10 cellular contexts compared by ENCODE assay signal in the genomic region with DNA sequence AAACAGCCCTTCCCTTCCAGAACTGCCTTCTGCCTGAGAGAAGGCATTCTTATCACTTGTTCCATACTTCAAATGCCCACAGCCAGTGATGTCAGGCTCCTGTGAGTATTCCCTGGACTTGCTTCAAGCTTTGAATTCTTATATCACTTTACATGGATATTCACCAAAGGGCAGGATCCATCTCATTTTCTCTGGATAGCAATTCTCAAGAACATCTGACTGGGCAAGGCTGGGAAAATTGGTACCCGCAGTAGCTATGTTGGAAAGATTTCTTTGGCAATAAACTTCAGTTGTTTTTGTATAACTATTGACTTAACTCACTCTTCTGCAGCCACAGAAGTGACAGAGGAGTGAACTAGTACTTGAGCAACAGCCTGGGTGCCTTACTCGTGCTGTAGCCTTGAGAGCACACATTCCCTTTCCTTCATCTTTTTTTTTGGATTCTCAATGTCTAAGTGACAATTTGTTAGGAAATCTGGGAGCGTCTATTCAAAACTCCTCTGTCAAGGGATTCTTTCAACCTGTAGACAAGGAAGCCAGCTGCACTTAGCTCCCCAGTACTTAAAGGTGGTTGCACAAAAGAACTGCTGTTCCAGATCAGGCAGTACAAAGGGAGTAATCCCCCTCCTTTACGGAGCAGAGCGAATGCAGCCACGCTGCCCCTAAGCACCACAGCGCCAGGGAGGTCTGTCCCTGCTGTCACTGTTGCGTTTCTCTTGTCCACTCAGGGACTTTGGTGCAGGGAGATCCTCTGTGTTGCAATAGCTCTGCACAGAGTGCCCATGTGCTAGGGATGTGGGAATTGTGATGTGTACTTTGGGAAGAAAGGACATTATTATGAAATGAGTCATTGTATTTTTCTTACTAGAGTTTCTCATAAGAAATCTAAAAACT.
DNase-seq lines count a peak whose midpoint lies in the region; TF ChIP-seq lines count a peak whose summit lies in the region.
"Had no signal": no experiment of that assay in that cellular context is flagged by ENCODE, and none has a peak within 500 bp of the region (broad histone marks: within the 10 kb centered on the region; RNA-seq: fewer than 3 reads in every experiment).

No MANE protein-coding gene starts in this region.

- no peak overlapping the region for H3K9ac ChIP-seq in liver (ENCODE audit: low read depth in 1 of 2, low read length in 2 of 2)

- TF ChIP-seq EP300 in tibial nerve (IDR thresholded peaks at IDR 0.05), result peak in 1 of 2 donors; percentile 96

- CTCF ChIA-PET in activated naive CD4-positive, alpha-beta T cell treated with anti-CD3 and anti-CD28 coated beads, Interleukin-2, amount 10 ng/mL, durations not matched to agents 7 days and 5 days (lab: Charles Lee), result no interaction called here
- CTCF ChIA-PET in activated CD4-positive, alpha-beta memory T cell treated with anti-CD3 and anti-CD28 coated beads for 36 hours (lab: Charles Lee), result interaction anchor here (0.8 kb wide), 1 partner anchor 13 kb away, joined by 3 read pairs; no protein-coding TSS in a partner anchor

- no peaks in the 10 kb centered on the region for H3K9me3 ChIP-seq in liver (ENCODE audit: control insufficient read depth in 4 of 4, low read length in 3 of 4)
- no peaks in the 10 kb centered on the region for H3K9me3 ChIP-seq in tibial nerve

- peaks cover 3% of the 10 kb centered on the region for H3K36me3 Mint-ChIP-seq in chondrocyte (ENCODE audit: low read depth)
- peaks cover 14% of the 10 kb centered on the region for H3K36me3 Mint-ChIP-seq in activated naive CD4-positive, alpha-beta T cell treated with anti-CD3 and anti-CD28 coated beads, Interleukin-2, amount 10 ng/mL, durations not matched to agents 7 days and 5 days
- peaks cover 47% of the 10 kb centered on the region for H3K36me3 Mint-ChIP-seq in activated CD4-positive, alpha-beta memory T cell treated with anti-CD3 and anti-CD28 coated beads for 36 hours

- peaks cover 2% of the 10 kb centered on the region for H3K9me3 Mint-ChIP-seq in chondrocyte (ENCODE audit: low read depth)
- H3K9me3 Mint-ChIP-seq in activated naive CD4-positive, alpha-beta T cell treated with anti-CD3 and anti-CD28 coated beads, Interleukin-2, amount 10 ng/mL, durations not matched to agents 7 days and 5 days, result no peaks in the 10 kb centered on the region
- H3K9me3 Mint-ChIP-seq in activated CD4-positive, alpha-beta memory T cell treated with anti-CD3 and anti-CD28 coated beads for 36 hours, result no peaks in the 10 kb centered on the region
- H3K9me3 Mint-ChIP-seq: activated B cell treated with CpG ODN at 0.5 μM for 24 hours had no signal

- TF ChIP-seq RAD21 in liver (IDR thresholded peaks at IDR 0.05), result no peak

- TF ChIP-seq CTCF in chondrocyte (IDR thresholded peaks at IDR 0.05) (no peak), liver (IDR thresholded peaks at IDR 0.05; ENCODE audit: low read depth, low read length, missing input control) (no peak), tibial nerve (IDR thresholded peaks at IDR 0.05) (no peak)

- H3K4me1 ChIP-seq in liver (ENCODE audit: control insufficient read depth in 4 of 4, insufficient read depth in 4 of 4, low read length in 3 of 4) (no peaks in the 10 kb centered on the region), tibial nerve (peaks cover 0 to 33% (median 11%) of the 10 kb centered on the region in 4 donors)

- peak overlapping the region; percentile 38 for H3K4me3 Mint-ChIP-seq in chondrocyte (ENCODE audit: unreplicated experiment)
- H3K4me3 Mint-ChIP-seq in activated naive CD4-positive, alpha-beta T cell treated with anti-CD3 and anti-CD28 coated beads, Interleukin-2, amount 10 ng/mL, durations not matched to agents 7 days and 5 days, result no peak overlapping the region
- H3K4me3 Mint-ChIP-seq in activated CD4-positive, alpha-beta memory T cell treated with anti-CD3 and anti-CD28 coated beads for 36 hours, result no peak overlapping the region
- H3K4me3 Mint-ChIP-seq: activated B cell treated with CpG ODN at 0.5 μM for 24 hours had no signal

- H3K27ac Mint-ChIP-seq in chondrocyte (ENCODE audit: unreplicated experiment), result peak overlapping the region; percentile 96
- H3K27ac Mint-ChIP-seq in activated naive CD4-positive, alpha-beta T cell treated with anti-CD3 and anti-CD28 coated beads, Interleukin-2, amount 10 ng/mL, durations not matched to agents 7 days and 5 days, result no peak overlapping the region
- no peak overlapping the region for H3K27ac Mint-ChIP-seq in activated CD4-positive, alpha-beta memory T cell treated with anti-CD3 and anti-CD28 coated beads for 36 hours
- H3K27ac Mint-ChIP-seq: activated B cell treated with CpG ODN at 0.5 μM for 24 hours had no signal

- no peaks in the 10 kb centered on the region for H3K27me3 Mint-ChIP-seq in chondrocyte (ENCODE audit: low read depth)
- H3K27me3 Mint-ChIP-seq in activated naive CD4-positive, alpha-beta T cell treated with anti-CD3 and anti-CD28 coated beads, Interleukin-2, amount 10 ng/mL, durations not matched to agents 7 days and 5 days, result no peaks in the 10 kb centered on the region
- H3K27me3 Mint-ChIP-seq in activated CD4-positive, alpha-beta memory T cell treated with anti-CD3 and anti-CD28 coated beads for 36 hours, result no peaks in the 10 kb centered on the region
- H3K27me3 Mint-ChIP-seq: activated B cell treated with CpG ODN at 0.5 μM for 24 hours had no signal

- TF ChIP-seq POLR2A in tibial nerve (IDR thresholded peaks at IDR 0.05), result no peak

- H3K4me1 Mint-ChIP-seq in chondrocyte (ENCODE audit: low read depth), result peaks cover 72% of the 10 kb centered on the region
- H3K4me1 Mint-ChIP-seq in activated naive CD4-positive, alpha-beta T cell treated with anti-CD3 and anti-CD28 coated beads, Interleukin-2, amount 10 ng/mL, durations not matched to agents 7 days and 5 days, result no peaks in the 10 kb centered on the region
- peaks cover 11% of the 10 kb centered on the region for H3K4me1 Mint-ChIP-seq in activated CD4-positive, alpha-beta memory T cell treated with anti-CD3 and anti-CD28 coated beads for 36 hours (ENCODE audit: low read depth)
- H3K4me1 Mint-ChIP-seq: activated B cell treated with CpG ODN at 0.5 μM for 24 hours had no signal

- no peak overlapping the region for H3K27ac ChIP-seq in liver (ENCODE audit: low read depth in 1 of 2, low read length in 2 of 2)
- peak overlapping the region; percentile 8 to 86 (median 70) for H3K27ac ChIP-seq in tibial nerve
- H3K27ac ChIP-seq: 22Rv1 had no signal

- H3K27me3 ChIP-seq in liver (ENCODE audit: control insufficient read depth in 4 of 4, insufficient read depth in 4 of 4, low read length in 3 of 4), result no peaks in the 10 kb centered on the region
- H3K27me3 ChIP-seq in tibial nerve, result no peaks in the 10 kb centered on the region

- WGBS in liver, result 83% methylated on average over 8 of the region's 8 CpGs
- 35% methylated on average over 8 of the region's 8 CpGs for WGBS in tibial nerve, 2 donors

- POLR2A ChIA-PET in activated CD4-positive, alpha-beta memory T cell treated with anti-CD3 and anti-CD28 coated beads for 36 hours (lab: Charles Lee), result interaction anchor here (0.8 kb wide), 1 partner anchor 170 kb away, joined by 5 read pairs; a partner anchor contains a TSS

- peaks cover 0 to 6% (median 1%) of the 10 kb centered on the region in 4 donors for H3K36me3 ChIP-seq in liver (ENCODE audit: control insufficient read depth in 4 of 4, insufficient read depth in 3 of 4, low read depth in 1 of 4, low read length in 3 of 4)
- no peaks in the 10 kb centered on the region for H3K36me3 ChIP-seq in tibial nerve

- intact Hi-C loops in activated CD4-positive, alpha-beta memory T cell treated with anti-CD3 and anti-CD28 coated beads for 36 hours (cut with micrococcal nuclease), result loop anchor here (1.0 to 2.0 kb wide), 3 partner anchors 46 to 253 kb away; no protein-coding TSS in a partner anchor

- DNase-seq in NCI-H748 (lab: John Stamatoyannopoulos, UW; ENCODE audit: unreplicated experiment) (peak; percentile 23), NCI-H748 treated with DMSO at 0.1 percent for 48 hours (lab: John Stamatoyannopoulos, UW) (no peak), chondrocyte (ENCODE audit: low spot score) (no peak), tibial nerve (ENCODE audit: low spot score in 2 of 2) (peak; percentile 52 to 75), NCI-H2171 (lab: John Stamatoyannopoulos, UW) (no peak)
- DNase-seq in activated naive CD4-positive, alpha-beta T cell treated with anti-CD3 and anti-CD28 coated beads, Interleukin-2, amount 10 ng/mL, durations not matched to agents 7 days and 5 days, result no peak
- DNase-seq in activated CD4-positive, alpha-beta memory T cell treated with anti-CD3 and anti-CD28 coated beads for 36 hours, result no peak
- DNase-seq: activated B cell treated with CpG ODN at 0.5 μM for 24 hours had no signal

- H3K4me3 ChIP-seq in liver (ENCODE audit: low read depth in 1 of 3, low read length in 3 of 3), result no peak overlapping the region
- no peak overlapping the region for H3K4me3 ChIP-seq in tibial nerve

TF ChIP-seq in liver, 16 proteins besides CTCF, POLR2A, EP300 and RAD21 (continues in another document):
- peak; percentile 8 for TF ChIP-seq SP1 (IDR thresholded peaks at IDR 0.05)
- no peak for TF ChIP-seq YY1 (IDR thresholded peaks at IDR 0.05)
- TF ChIP-seq, protein P1, sequence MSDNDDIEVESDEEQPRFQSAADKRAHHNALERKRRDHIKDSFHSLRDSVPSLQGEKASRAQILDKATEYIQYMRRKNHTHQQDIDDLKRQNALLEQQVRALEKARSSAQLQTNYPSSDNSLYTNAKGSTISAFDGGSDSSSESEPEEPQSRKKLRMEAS (IDR thresholded peaks at IDR 0.05), result no peak
- TF ChIP-seq RXRA (IDR thresholded peaks at IDR 0.05), result no peak
- TF ChIP-seq JUND (IDR thresholded peaks at IDR 0.05), result peak; percentile 55 to 65
- peak; percentile 16 for TF ChIP-seq HNF4G (IDR thresholded peaks at IDR 0.05)
- TF ChIP-seq TAF1 (conservative IDR thresholded peaks at IDR 0.05), result no peak
- peak in 1 of 2 donors; percentile 53 for TF ChIP-seq HNF4A (conservative IDR thresholded peaks at IDR 0.05)
- peak; percentile 33 for TF ChIP-seq FOXA2 (IDR thresholded peaks at IDR 0.05)
- TF ChIP-seq, protein P2, sequence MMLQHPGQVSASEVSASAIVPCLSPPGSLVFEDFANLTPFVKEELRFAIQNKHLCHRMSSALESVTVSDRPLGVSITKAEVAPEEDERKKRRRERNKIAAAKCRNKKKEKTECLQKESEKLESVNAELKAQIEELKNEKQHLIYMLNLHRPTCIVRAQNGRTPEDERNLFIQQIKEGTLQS (IDR thresholded peaks at IDR 0.05), result no peak
- TF ChIP-seq GABPA (IDR thresholded peaks at IDR 0.05 in 1 of 2, conservative IDR thresholded peaks at IDR 0.05 in 1 of 2), result no peak

Comparison
In these comparisons a context has a peak if more than half of its experiments do, and no peak if none do; other contexts are left out.
1. DNase-seq: peak in NCI-H748 (single experiment) and tibial nerve (2 of 2); none in NCI-H748 treated with DMSO at 0.1 percent for 48 hours (single experiment), chondrocyte (single experiment), activated naive CD4-positive, alpha-beta T cell treated with anti-CD3 and anti-CD28 coated beads, Interleukin-2, amount 10 ng/mL, durations not matched to agents 7 days and 5 days (single experiment), activated CD4-positive, alpha-beta memory T cell treated with anti-CD3 and anti-CD28 coated beads for 36 hours (single experiment) and NCI-H2171 (single experiment).
2. H3K27ac ChIP-seq: peak in tibial nerve (4 of 4); none in liver (0 of 2).